ENCODE assay signal across 1 cellular context in the genomic region with DNA sequence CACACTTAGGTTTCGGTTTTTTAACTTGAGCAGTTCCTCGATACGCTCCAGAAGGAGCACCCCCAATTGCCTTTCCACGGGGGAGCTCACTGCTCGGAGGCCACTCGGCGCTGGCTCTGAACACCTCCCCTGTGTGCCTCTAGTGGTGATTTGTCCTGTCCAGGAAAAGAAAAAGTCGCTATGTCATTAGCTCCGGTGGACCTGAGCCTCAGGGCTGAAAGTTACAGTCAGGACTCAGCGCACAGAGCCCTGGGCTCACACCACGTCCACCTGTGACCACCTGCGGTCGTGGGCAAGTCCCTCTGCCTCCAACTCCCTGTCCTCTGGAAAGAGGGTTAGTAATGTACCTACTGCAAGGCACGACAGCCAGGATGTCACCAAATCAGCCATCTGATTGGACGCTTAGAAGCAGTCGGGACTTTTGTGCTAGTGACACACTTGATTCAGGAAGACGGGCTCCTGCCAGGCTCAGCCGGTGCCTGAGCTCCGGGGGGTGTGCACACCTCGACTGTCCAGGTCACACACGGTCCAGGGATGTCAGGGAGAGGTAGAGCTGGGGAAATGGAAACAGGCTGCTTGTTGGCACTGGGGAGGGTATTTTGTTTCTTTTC.
TF ChIP-seq lines count a peak whose summit lies in the region.

No MANE protein-coding gene starts in this region.

TF ChIP-seq in HCT116, 20 proteins besides CTCF, POLR2A, EP300 and RAD21:
- TF ChIP-seq CEBPB (IDR thresholded peaks at IDR 0.05; ENCODE audit: low read depth) (no peak), CBX3 (IDR thresholded peaks at IDR 0.05; ENCODE audit: low read depth) (no peak), TCF7L2 (IDR thresholded peaks at IDR 0.05; ENCODE audit: borderline replicate concordance, extremely low read depth, insufficient read depth, insufficient read length) (no peak), YY1 (IDR thresholded peaks at IDR 0.05; ENCODE audit: extremely low read depth, insufficient replicate concordance, low read depth, low read length) (no peak), ZFX (IDR thresholded peaks at IDR 0.05) (no peak), EGR1 (IDR thresholded peaks at IDR 0.05; ENCODE audit: low read depth) (no peak), SIN3A (IDR thresholded peaks at IDR 0.05; ENCODE audit: low read depth) (no peak), SP1 (IDR thresholded peaks at IDR 0.05; ENCODE audit: low read depth) (no peak), ELF1 (IDR thresholded peaks at IDR 0.05; ENCODE audit: borderline replicate concordance, low read depth) (no peak), SRF (IDR thresholded peaks at IDR 0.05; ENCODE audit: low read depth) (no peak), JUND (IDR thresholded peaks at IDR 0.05) (no peak), POLR2AphosphoS5 (IDR thresholded peaks at IDR 0.05; ENCODE audit: low read depth, low read length) (no peak), EZH2phosphoT487 (IDR thresholded peaks at IDR 0.05; ENCODE audit: borderline replicate concordance) (no peak)
- TF ChIP-seq, protein P1, sequence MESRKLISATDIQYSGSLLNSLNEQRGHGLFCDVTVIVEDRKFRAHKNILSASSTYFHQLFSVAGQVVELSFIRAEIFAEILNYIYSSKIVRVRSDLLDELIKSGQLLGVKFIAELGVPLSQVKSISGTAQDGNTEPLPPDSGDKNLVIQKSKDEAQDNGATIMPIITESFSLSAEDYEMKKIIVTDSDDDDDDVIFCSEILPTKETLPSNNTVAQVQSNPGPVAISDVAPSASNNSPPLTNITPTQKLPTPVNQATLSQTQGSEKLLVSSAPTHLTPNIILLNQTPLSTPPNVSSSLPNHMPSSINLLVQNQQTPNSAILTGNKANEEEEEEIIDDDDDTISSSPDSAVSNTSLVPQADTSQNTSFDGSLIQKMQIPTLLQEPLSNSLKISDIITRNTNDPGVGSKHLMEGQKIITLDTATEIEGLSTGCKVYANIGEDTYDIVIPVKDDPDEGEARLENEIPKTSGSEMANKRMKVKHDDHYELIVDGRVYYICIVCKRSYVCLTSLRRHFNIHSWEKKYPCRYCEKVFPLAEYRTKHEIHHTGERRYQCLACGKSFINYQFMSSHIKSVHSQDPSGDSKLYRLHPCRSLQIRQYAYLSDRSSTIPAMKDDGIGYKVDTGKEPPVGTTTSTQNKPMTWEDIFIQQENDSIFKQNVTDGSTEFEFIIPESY (IDR thresholded peaks at IDR 0.05; ENCODE audit: extremely low read depth, insufficient replicate concordance, low read length) = no peak
- TF ChIP-seq, protein P2, sequence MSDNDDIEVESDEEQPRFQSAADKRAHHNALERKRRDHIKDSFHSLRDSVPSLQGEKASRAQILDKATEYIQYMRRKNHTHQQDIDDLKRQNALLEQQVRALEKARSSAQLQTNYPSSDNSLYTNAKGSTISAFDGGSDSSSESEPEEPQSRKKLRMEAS (IDR thresholded peaks at IDR 0.05) = no peak
- TF ChIP-seq, protein P3, sequence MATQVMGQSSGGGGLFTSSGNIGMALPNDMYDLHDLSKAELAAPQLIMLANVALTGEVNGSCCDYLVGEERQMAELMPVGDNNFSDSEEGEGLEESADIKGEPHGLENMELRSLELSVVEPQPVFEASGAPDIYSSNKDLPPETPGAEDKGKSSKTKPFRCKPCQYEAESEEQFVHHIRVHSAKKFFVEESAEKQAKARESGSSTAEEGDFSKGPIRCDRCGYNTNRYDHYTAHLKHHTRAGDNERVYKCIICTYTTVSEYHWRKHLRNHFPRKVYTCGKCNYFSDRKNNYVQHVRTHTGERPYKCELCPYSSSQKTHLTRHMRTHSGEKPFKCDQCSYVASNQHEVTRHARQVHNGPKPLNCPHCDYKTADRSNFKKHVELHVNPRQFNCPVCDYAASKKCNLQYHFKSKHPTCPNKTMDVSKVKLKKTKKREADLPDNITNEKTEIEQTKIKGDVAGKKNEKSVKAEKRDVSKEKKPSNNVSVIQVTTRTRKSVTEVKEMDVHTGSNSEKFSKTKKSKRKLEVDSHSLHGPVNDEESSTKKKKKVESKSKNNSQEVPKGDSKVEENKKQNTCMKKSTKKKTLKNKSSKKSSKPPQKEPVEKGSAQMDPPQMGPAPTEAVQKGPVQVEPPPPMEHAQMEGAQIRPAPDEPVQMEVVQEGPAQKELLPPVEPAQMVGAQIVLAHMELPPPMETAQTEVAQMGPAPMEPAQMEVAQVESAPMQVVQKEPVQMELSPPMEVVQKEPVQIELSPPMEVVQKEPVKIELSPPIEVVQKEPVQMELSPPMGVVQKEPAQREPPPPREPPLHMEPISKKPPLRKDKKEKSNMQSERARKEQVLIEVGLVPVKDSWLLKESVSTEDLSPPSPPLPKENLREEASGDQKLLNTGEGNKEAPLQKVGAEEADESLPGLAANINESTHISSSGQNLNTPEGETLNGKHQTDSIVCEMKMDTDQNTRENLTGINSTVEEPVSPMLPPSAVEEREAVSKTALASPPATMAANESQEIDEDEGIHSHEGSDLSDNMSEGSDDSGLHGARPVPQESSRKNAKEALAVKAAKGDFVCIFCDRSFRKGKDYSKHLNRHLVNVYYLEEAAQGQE (IDR thresholded peaks at IDR 0.05; ENCODE audit: low read depth) = no peak
